In the genomic region with DNA sequence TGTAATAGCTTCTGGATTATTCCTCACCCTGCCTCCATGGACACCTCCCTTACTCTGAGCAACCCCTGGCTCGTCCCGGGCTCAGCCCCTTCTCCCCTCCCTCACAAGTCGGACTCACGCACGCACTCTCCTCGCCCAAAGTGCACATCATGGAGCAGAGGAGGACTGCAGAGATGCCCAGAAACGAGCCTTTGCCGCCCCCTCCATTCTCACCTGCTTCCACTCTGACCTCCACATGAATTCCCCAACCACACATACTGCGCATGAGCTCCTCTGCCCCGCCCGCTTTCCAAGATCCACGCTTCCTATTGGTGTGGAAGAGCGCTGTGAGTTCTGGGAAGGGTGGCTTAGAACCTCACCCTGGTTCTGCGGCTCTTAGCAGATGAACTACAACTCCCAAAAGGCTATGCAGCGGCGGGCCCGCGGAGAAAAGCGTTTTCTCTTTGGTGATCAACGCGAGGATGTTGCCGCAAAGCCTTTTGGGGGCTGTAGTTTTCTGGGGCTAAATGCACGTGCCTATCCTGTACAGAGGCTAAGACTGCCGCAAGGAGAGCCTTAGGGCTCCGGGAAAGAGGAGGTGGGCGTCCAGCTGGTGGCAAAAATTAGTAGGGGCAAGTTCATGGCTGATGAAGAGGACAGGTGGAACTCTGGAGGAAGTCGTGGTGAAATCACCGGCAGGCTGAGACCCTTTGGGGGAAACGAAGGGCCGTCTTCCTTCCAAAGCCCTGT, we compare ENCODE assay signal across 8 cellular contexts.
DNase-seq lines count a peak whose midpoint lies in the region; ATAC-seq, FAIRE-seq and TF ChIP-seq lines count a peak whose summit lies in the region.

A gene (minus strand): TSS at position 261 of the 729 bp plus-strand sequence. CDS start 1,618 bp downstream, outside the sequence.

- DNase-seq in AG09309 (ENCODE audit: low read depth), result peak; percentile 89
- peak; percentile 95 to 98 for DNase-seq in NCI-H446 (lab: John Stamatoyannopoulos, UW)
- DNase-seq in activated CD4-positive, CD25-positive, alpha-beta regulatory T cell treated with anti-CD3 and anti-CD28 coated beads, Interleukin-2, amount 50 U/mL, for 16 hours (ENCODE audit: low read depth, low spot score), result peak; percentile 93
- DNase-seq in cerebellar cortex (ENCODE audit: low spot score), result peak; percentile 100
- DNase-seq in stimulated activated CD4-positive, alpha-beta T cell treated with anti-CD3 and anti-CD28 coated beads, Interleukin-12 subunit alpha, Interleukin-12 subunit beta, amount 100 ng/mL, for 48 hours (ENCODE audit: low read depth in 2 of 3, low spot score in 1 of 3), result peak; percentile 92 to 94 (median 93)

- peak within 1 kb of the TSS; percentile 62 for H3K4me3 ChIP-seq in AG09309 (ENCODE audit: control insufficient read depth, low read depth, low read length)

- TF ChIP-seq CTCF in AG09309 (IDR thresholded peaks at IDR 0.05; ENCODE audit: control insufficient read depth, insufficient read depth, low read depth, low read length, missing control alignments), result no peak

- ATAC-seq in GM19025 (IDR thresholded peaks at IDR 0.05; ENCODE audit: low read depth, unreplicated experiment) (peak; percentile 99), HG03342 (IDR thresholded peaks at IDR 0.05; ENCODE audit: unreplicated experiment) (peak; percentile 98)

- peak; percentile 68 for FAIRE-seq in islet of Langerhans (lab: Jason Lieb, UNC)

Comparison
In these comparisons a context has a peak if more than half of its experiments do, and no peak if none do; other contexts are left out.
1. Peak in every context shown above with its lines: DNase-seq, ATAC-seq and H3K4me3 ChIP-seq.